ENCODE assay signal across 9 cellular contexts in genomic region chr7:131123991-131124629, GRCh38.
A peak's percentile ranks its signal among the peaks of the same experiment; 100 is the strongest.
DNase-seq lines count a peak whose midpoint lies in the region; ATAC-seq and TF ChIP-seq lines count a peak whose summit lies in the region.
"Had no signal": no experiment of that assay in that cellular context is flagged by ENCODE, and none has a peak within 500 bp of the region (broad histone marks: within the 10 kb centered on the region; RNA-seq: fewer than 3 reads in every experiment).

No MANE protein-coding gene starts in this region.

- TF ChIP-seq POLR2A in prostate gland (IDR thresholded peaks at IDR 0.05) (no peak), suprapubic skin (IDR thresholded peaks at IDR 0.05) (no peak)

- H3K9me3 ChIP-seq in prostate gland (no peaks in the 10 kb centered on the region), suprapubic skin (peaks cover 6% of the 10 kb centered on the region)

- 82% methylated on average over 4 of the region's 4 CpGs for WGBS in prostate gland
- WGBS in suprapubic skin: 91% methylated on average over 4 of the region's 4 CpGs

- TF ChIP-seq EP300 in suprapubic skin (IDR thresholded peaks at IDR 0.05): no peak

- H3K4me3 ChIP-seq in prostate gland: no peak overlapping the region
- no peak overlapping the region for H3K4me3 ChIP-seq in suprapubic skin

- peak; percentile 91 for DNase-seq in naive B cell
- no peak for DNase-seq in NCI-H82 (lab: John Stamatoyannopoulos, UW)
- DNase-seq in prostate gland (ENCODE audit: low spot score): no peak
- DNase-seq in HFFc6: no peak
- DNase-seq in suprapubic skin (ENCODE audit: low spot score in 2 of 2): no peak

- H3K4me1 Mint-ChIP-seq in naive B cell: peaks cover 30 to 45% (median 40%) of the 10 kb centered on the region in 3 donors
- no peaks in the 10 kb centered on the region for H3K4me1 Mint-ChIP-seq in HFFc6 (ENCODE audit: low read depth)

- no peaks in the 10 kb centered on the region for H3K4me1 ChIP-seq in prostate gland (replicated peaks)
- no peaks in the 10 kb centered on the region for H3K4me1 ChIP-seq in suprapubic skin

- H3K9me3 Mint-ChIP-seq in naive B cell: peaks cover 0 to 14% (median 0%) of the 10 kb centered on the region in 7 donors
- peaks cover 4% of the 10 kb centered on the region; the same call in 1 of the 2 replicates for H3K9me3 Mint-ChIP-seq in HFFc6

- no peak for TF ChIP-seq CTCF in prostate gland (IDR thresholded peaks at IDR 0.05)
- no peak for TF ChIP-seq CTCF in HFFc6 (IDR thresholded peaks at IDR 0.05)
- TF ChIP-seq CTCF in suprapubic skin (IDR thresholded peaks at IDR 0.05): no peak

- H3K27ac ChIP-seq in prostate gland: no peak overlapping the region
- H3K27ac ChIP-seq in suprapubic skin: no peak overlapping the region

- intact Hi-C loops in prostate gland (cut with DNase I): no loop called here

- peak; percentile 89 for ATAC-seq in GM18909 (IDR thresholded peaks at IDR 0.05; ENCODE audit: poor library complexity, unreplicated experiment)
- ATAC-seq in HG02571 (IDR thresholded peaks at IDR 0.05; ENCODE audit: unreplicated experiment): peak; percentile 90
- peak; percentile 78 for ATAC-seq in HG03469 (IDR thresholded peaks at IDR 0.05; ENCODE audit: unreplicated experiment)
- ATAC-seq in naive B cell (ENCODE audit: low read depth in 2 of 2): peak; percentile 81 to 84

- H3K4me3 Mint-ChIP-seq in naive B cell (peak overlapping the region; percentile 10 to 83 (median 72)), HFFc6 (no peak overlapping the region)
- H3K4me3 Mint-ChIP-seq: dendritic cell treated with granulocyte-macrophage colony-stimulating factor and Interleukin-4, amounts not matched to agents 40 ng/mL and 50 ng/mL, for 4 days had no signal

- peaks cover 0 to 6% of the 10 kb centered on the region in 2 donors for H3K36me3 Mint-ChIP-seq in naive B cell
- H3K36me3 Mint-ChIP-seq in HFFc6 (ENCODE audit: low read depth): peaks cover 7% of the 10 kb centered on the region

- H3K27ac Mint-ChIP-seq in naive B cell: peak overlapping the region; percentile 94 to 99 (median 98)
- no peak overlapping the region for H3K27ac Mint-ChIP-seq in HFFc6
- H3K27ac Mint-ChIP-seq: dendritic cell treated with granulocyte-macrophage colony-stimulating factor and Interleukin-4, amounts not matched to agents 40 ng/mL and 50 ng/mL, for 4 days had no signal

- no peaks in the 10 kb centered on the region for H3K36me3 ChIP-seq in prostate gland
- H3K36me3 ChIP-seq in suprapubic skin: no peaks in the 10 kb centered on the region

- H3K27me3 Mint-ChIP-seq in naive B cell (no peaks in the 10 kb centered on the region), HFFc6 (ENCODE audit: insufficient read depth) (no peaks in the 10 kb centered on the region)

- H3K27me3 ChIP-seq in prostate gland (replicated peaks; ENCODE audit: insufficient read depth) (no peaks in the 10 kb centered on the region), suprapubic skin (no peaks in the 10 kb centered on the region)
